ENCODE assay signal across 19 cellular contexts in genomic region chr7:29147821-29148220, GRCh38. TPM values are rescaled to one million over a fixed set of nuclear protein-coding genes. Genes with fewer than 3 reads are reported as not detected.
DNase-seq lines count a peak whose midpoint lies in the region; ATAC-seq and TF ChIP-seq lines count a peak whose summit lies in the region.
"Had no signal": no experiment of that assay in that cellular context is flagged by ENCODE, and none has a peak within 500 bp of the region (broad histone marks: within the 10 kb centered on the region; RNA-seq: fewer than 3 reads in every experiment).

No MANE protein-coding gene starts in this region.

- H3K4me1 Mint-ChIP-seq in dendritic cell treated with granulocyte-macrophage colony-stimulating factor and Interleukin-4, amounts not matched to agents 40 ng/mL and 50 ng/mL, for 4 days (ENCODE audit: low read depth), result peaks cover 66% of the 10 kb centered on the region
- peaks cover 29% of the 10 kb centered on the region for H3K4me1 Mint-ChIP-seq in nephron

- ATAC-seq in Right ventricle myocardium inferior (peak; percentile 43), upper lobe of right lung (peak; percentile 11)
- ATAC-seq in stimulated activated naive CD8-positive, alpha-beta T cell treated with anti-CD3 and anti-CD28 coated beads, Interleukin-15, Interleukin-2, amounts not matched to agents 100 U/mL and 50 U/mL, for 24 hours, result no peak

- intact Hi-C loops in Right ventricle myocardium inferior (cut with DNase I) (no loop called here), upper lobe of right lung (cut with DNase I) (no loop called here)
- intact Hi-C loops in dendritic cell treated with granulocyte-macrophage colony-stimulating factor and Interleukin-4, amounts not matched to agents 40 ng/mL and 50 ng/mL, for 4 days (cut with micrococcal nuclease), result loop anchor here (5.0 kb wide), 2 partner anchors 36 to 44 kb away; partner anchors contain the start of gene CHN2

- peak overlapping the region; percentile 93 for H3K27ac Mint-ChIP-seq in dendritic cell treated with granulocyte-macrophage colony-stimulating factor and Interleukin-4, amounts not matched to agents 40 ng/mL and 50 ng/mL, for 4 days
- H3K27ac Mint-ChIP-seq in nephron, result no peak overlapping the region

- H3K27me3 Mint-ChIP-seq in dendritic cell treated with granulocyte-macrophage colony-stimulating factor and Interleukin-4, amounts not matched to agents 40 ng/mL and 50 ng/mL, for 4 days, result no peaks in the 10 kb centered on the region
- peaks cover 41% of the 10 kb centered on the region for H3K27me3 Mint-ChIP-seq in nephron (ENCODE audit: low read depth)

- no peak overlapping the region for H3K27ac ChIP-seq in right atrium auricular region
- no peak overlapping the region for H3K27ac ChIP-seq in upper lobe of right lung
- H3K27ac ChIP-seq: 22Rv1, BLaER1, RWPE1 had no signal

- H3K4me1 ChIP-seq in right atrium auricular region (peaks cover 0 to 19% of the 10 kb centered on the region in 2 donors), upper lobe of right lung (no peaks in the 10 kb centered on the region)
- H3K4me1 ChIP-seq: BLaER1 had no signal

- H3K36me3 Mint-ChIP-seq in dendritic cell treated with granulocyte-macrophage colony-stimulating factor and Interleukin-4, amounts not matched to agents 40 ng/mL and 50 ng/mL, for 4 days (ENCODE audit: low read depth), result peaks cover 48% of the 10 kb centered on the region
- no peaks in the 10 kb centered on the region for H3K36me3 Mint-ChIP-seq in nephron (ENCODE audit: low read depth)

- DNase-seq in Right ventricle myocardium inferior (ENCODE audit: missing footprints) (no peak), right atrium auricular region (ENCODE audit: low spot score) (no peak), upper lobe of right lung (no peak), NCI-H1105 (lab: John Stamatoyannopoulos, UW) (no peak)
- DNase-seq in stimulated activated CD4-positive, alpha-beta T cell treated with anti-CD3 and anti-CD28 coated beads, Interleukin-4, amount 100 ng/mL, for 24 hours, result no peak
- no peak for DNase-seq in stimulated activated naive CD8-positive, alpha-beta T cell treated with anti-CD3 and anti-CD28 coated beads, Interleukin-15, Interleukin-2, amounts not matched to agents 100 U/mL and 50 U/mL, for 24 hours
- DNase-seq: DMS 273 treated with DMSO at 0.1 percent for 48 hours; H7; IMR-90; NCI-H1436 treated with DMSO at 0.1 percent for 48 hours; NCI-H2081 treated with DMSO at 0.1 percent for 48 hours; NCI-H2227 treated with DMSO at 0.1 percent for 48 hours; NCI-H524 treated with DMSO at 0.1 percent for 48 hours; NK-92 treated with Interleukin-12 subunit alpha and Interleukin-12 subunit beta, amount 100 ng/mL, for 24 hours had no signal

- H3K36me3 ChIP-seq in right atrium auricular region (no peaks in the 10 kb centered on the region), upper lobe of right lung (no peaks in the 10 kb centered on the region)
- H3K36me3 ChIP-seq: BLaER1 had no signal

- no peaks in the 10 kb centered on the region for H3K9me3 Mint-ChIP-seq in dendritic cell treated with granulocyte-macrophage colony-stimulating factor and Interleukin-4, amounts not matched to agents 40 ng/mL and 50 ng/mL, for 4 days
- no peaks in the 10 kb centered on the region for H3K9me3 Mint-ChIP-seq in nephron

- H3K4me3 Mint-ChIP-seq in dendritic cell treated with granulocyte-macrophage colony-stimulating factor and Interleukin-4, amounts not matched to agents 40 ng/mL and 50 ng/mL, for 4 days, result peak overlapping the region; percentile 64
- peak overlapping the region; percentile 8 to 51 (median 25) for H3K4me3 Mint-ChIP-seq in nephron

- TF ChIP-seq CTCF in right atrium auricular region (IDR thresholded peaks at IDR 0.05), result no peak
- no peak for TF ChIP-seq CTCF in nephron (IDR thresholded peaks at IDR 0.05; ENCODE audit: unreplicated experiment in 3 of 3)
- TF ChIP-seq CTCF in upper lobe of right lung (IDR thresholded peaks at IDR 0.05), result no peak

- H3K9me3 ChIP-seq in right atrium auricular region (no peaks in the 10 kb centered on the region), upper lobe of right lung (no peaks in the 10 kb centered on the region)

- H3K27me3 ChIP-seq in right atrium auricular region, result no peaks in the 10 kb centered on the region
- H3K27me3 ChIP-seq in upper lobe of right lung, result peaks cover 22% of the 10 kb centered on the region
- H3K27me3 ChIP-seq: BLaER1 had no signal

- H3K4me3 ChIP-seq in right atrium auricular region (no peak overlapping the region), upper lobe of right lung (no peak overlapping the region)
- H3K4me3 ChIP-seq: BLaER1 had no signal

RNA-seq across cellular contexts. Expression of gene CPVL, which starts 1.5 kb away (rescaled TPM):
- total RNA-seq in Right ventricle myocardium inferior, result 50.6 TPM
- 10 to 100 TPM in 1 of 2 donors, 1 to 10 TPM in 1; 2.7 to 11.8 TPM for total RNA-seq in right atrium auricular region
- 31.9 TPM for total RNA-seq in upper lobe of right lung
- total RNA-seq: IMR-90 had no signal

RNA-seq across cellular contexts. Expression of gene CHN2, which starts 46.8 kb away (rescaled TPM):
- total RNA-seq in Right ventricle myocardium inferior (20.2 TPM), right atrium auricular region (1 to 10 TPM; 2.7 to 6.6 TPM), upper lobe of right lung (14.4 TPM)
- total RNA-seq: IMR-90 had no signal
